ENCODE assay signal across 21 cellular contexts in the genomic region with DNA sequence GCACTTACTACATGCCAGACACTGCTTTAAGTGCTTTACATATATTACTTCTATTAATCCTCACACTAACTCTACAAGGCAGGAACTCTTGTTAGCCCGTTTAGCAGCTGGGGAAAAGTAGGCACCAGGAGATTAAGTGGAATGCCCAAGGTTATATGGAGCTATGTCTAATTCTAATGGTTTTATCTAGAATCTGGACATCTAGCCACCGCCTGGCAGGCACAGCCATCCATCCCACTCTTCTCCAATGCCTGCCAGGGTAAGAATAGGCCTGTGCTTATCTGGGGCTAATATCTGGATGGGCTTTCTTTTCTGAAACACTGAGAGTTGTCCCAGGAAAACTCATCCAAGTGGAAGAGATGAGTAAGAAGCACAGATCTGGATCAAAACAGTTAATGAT.
"Had no signal": no experiment of that assay in that cellular context is flagged by ENCODE, and none has a peak within 500 bp of the region (broad histone marks: within the 10 kb centered on the region; RNA-seq: fewer than 3 reads in every experiment).

No MANE protein-coding gene starts in this region.

- H3K4me2 ChIP-seq: KMS-11 had no signal

- ATAC-seq: K562, Panc1, PC-3, T-cell had no signal

- H3K4me3 ChIP-seq: K562 had no signal

- DNase-seq: Kasumi-1, MV-4-11, NCI-H1048, NCI-H1105, NCI-H1436 treated with DMSO at 0.1 percent for 48 hours, NCI-H1694, NCI-H187 treated with DMSO at 0.1 percent for 48 hours, NCI-H2029 treated with DMSO at 0.1 percent for 48 hours, NCI-H2171 treated with DMSO at 0.1 percent for 48 hours, NCI-H345, NCI-H446 treated with DMSO at 0.1 percent for 48 hours, NCI-H774, PC-3, SHP77, SW 1271, T-cell had no signal

- H3K27ac ChIP-seq: HL-60, KMS-11, RWPE1 had no signal
